14 cellular contexts compared by ENCODE assay signal in genomic region chr1:217495249-217495648, GRCh38.
DNase-seq lines count a peak whose midpoint lies in the region; ATAC-seq, FAIRE-seq and TF ChIP-seq lines count a peak whose summit lies in the region.
"Had no signal": no experiment of that assay in that cellular context is flagged by ENCODE, and none has a peak within 500 bp of the region (broad histone marks: within the 10 kb centered on the region; RNA-seq: fewer than 3 reads in every experiment).

No MANE protein-coding gene starts in this region.

- TF ChIP-seq POLR2A in Peyer's patch (IDR thresholded peaks at IDR 0.05), result no peak
- no peak for TF ChIP-seq POLR2A in ovary (IDR thresholded peaks at IDR 0.05)

- no peak for TF ChIP-seq EP300 in ovary (IDR thresholded peaks at IDR 0.05)

- DNase-seq in GM18507 (ENCODE audit: extremely low spot score, insufficient read length, low read depth) (no peak), Kasumi-1 (lab: John Stamatoyannopoulos, UW) (peak; percentile 33 to 36), Peyer's patch (no peak), NCI-H524 (lab: John Stamatoyannopoulos, UW) (no peak), ovary (no peak), G401 (ENCODE audit: low spot score) (no peak)
- DNase-seq: Caco-2, dermis blood vessel endothelial cell, head of caudate nucleus, NCI-H1092 had no signal

- H3K9me3 ChIP-seq in Peyer's patch (no peaks in the 10 kb centered on the region), ovary (no peaks in the 10 kb centered on the region)
- H3K9me3 ChIP-seq: Caco-2, vagina had no signal

- ATAC-seq in GM19463 (IDR thresholded peaks at IDR 0.05; ENCODE audit: unreplicated experiment) (peak; percentile 83), HG02943 (IDR thresholded peaks at IDR 0.05; ENCODE audit: low read depth, unreplicated experiment) (peak; percentile 85)

- H3K27ac ChIP-seq in Peyer's patch (no peak overlapping the region), ovary (no peak overlapping the region)
- H3K27ac ChIP-seq: vagina had no signal

- intact Hi-C loops in ovary (cut with DNase I), result no loop called here

- H3K36me3 ChIP-seq in Peyer's patch, result no peaks in the 10 kb centered on the region
- H3K36me3 ChIP-seq in ovary, result no peaks in the 10 kb centered on the region
- H3K36me3 ChIP-seq: vagina had no signal

- H3K4me3 ChIP-seq in Peyer's patch (no peak overlapping the region), ovary (no peak overlapping the region)
- H3K4me3 ChIP-seq: vagina had no signal

- H3K27me3 ChIP-seq in Peyer's patch (no peaks in the 10 kb centered on the region), ovary (no peaks in the 10 kb centered on the region)
- H3K27me3 ChIP-seq: vagina had no signal

- no peaks in the 10 kb centered on the region for H3K4me1 ChIP-seq in Peyer's patch
- no peaks in the 10 kb centered on the region for H3K4me1 ChIP-seq in ovary (ENCODE audit: insufficient read depth)
- H3K4me1 ChIP-seq: vagina had no signal

- TF ChIP-seq CTCF in Peyer's patch (IDR thresholded peaks at IDR 0.05) (no peak), ovary (IDR thresholded peaks at IDR 0.05) (no peak)

- in situ Hi-C loops in G401 (cut with HindIII; ENCODE audit: low sequenced_read_pairs), result loop anchor here (5.0 kb wide), 1 partner anchor 38 kb away; no protein-coding TSS in a partner anchor

- FAIRE-seq in GM18507 (lab: Jason Lieb, UNC), result peak; percentile 73
- FAIRE-seq: H54 had no signal

Comparison
In these comparisons a context has a peak if more than half of its experiments do, and no peak if none do; other contexts are left out.
1. DNase-seq: peak in Kasumi-1 (2 of 2); none in GM18507 (single experiment), Peyer's patch (0 of 3), NCI-H524 (0 of 2), ovary (0 of 5) and G401 (single experiment).